28 cellular contexts compared by ENCODE assay signal in the genomic region with DNA sequence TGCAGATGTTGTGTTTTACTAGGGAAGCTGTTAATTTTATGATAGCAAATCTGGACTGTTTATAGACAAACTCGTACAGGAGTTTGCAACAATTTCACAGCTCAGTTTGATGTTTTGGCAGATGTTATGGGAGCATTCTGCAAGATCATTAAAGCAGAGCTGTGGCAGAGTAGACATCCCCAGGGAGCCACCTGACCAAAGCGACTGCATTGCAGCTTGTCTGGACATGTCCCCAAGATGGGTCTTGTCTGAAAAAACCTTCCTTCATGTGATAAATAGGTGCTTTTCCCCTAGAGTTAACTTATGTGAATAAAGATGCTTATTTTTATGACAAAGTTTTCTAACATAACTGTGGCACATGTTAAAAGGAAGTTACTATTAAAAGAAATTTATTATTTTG.
A peak's percentile ranks its signal among the peaks of the same experiment; 100 is the strongest.
DNase-seq lines count a peak whose midpoint lies in the region; ATAC-seq and TF ChIP-seq lines count a peak whose summit lies in the region.
"Had no signal": no experiment of that assay in that cellular context is flagged by ENCODE, and none has a peak within 500 bp of the region (broad histone marks: within the 10 kb centered on the region; RNA-seq: fewer than 3 reads in every experiment).

No MANE protein-coding gene starts in this region.

- H3K27ac ChIP-seq in GM23338 (ENCODE audit: low read depth) (no peak overlapping the region), endodermal cell (ENCODE audit: low read depth, low read length) (no peak overlapping the region)
- H3K27ac ChIP-seq: GM23248, HL-60, SJSA1 had no signal

- H3K27me3 ChIP-seq in GM23338 (ENCODE audit: insufficient read depth), result no peaks in the 10 kb centered on the region
- no peaks in the 10 kb centered on the region for H3K27me3 ChIP-seq in endodermal cell (ENCODE audit: control insufficient read depth, insufficient read depth, low read length, poor library complexity, severe bottlenecking)
- H3K27me3 ChIP-seq: BE2C, SJSA1 had no signal

- H3K4me1 ChIP-seq in GM23338 (ENCODE audit: insufficient read depth) (no peaks in the 10 kb centered on the region), endodermal cell (ENCODE audit: control insufficient read depth, insufficient read depth, low read length) (no peaks in the 10 kb centered on the region)
- H3K4me1 ChIP-seq: BE2C, HAP-1, SJSA1 had no signal

- peak overlapping the region; percentile 56 for H2AFZ ChIP-seq in GM23338
- H2AFZ ChIP-seq: GM23248 had no signal

- H3K4me3 Mint-ChIP-seq in GM23338 (no peak overlapping the region), glutamatergic neuron (ENCODE audit: unreplicated experiment) (no peak overlapping the region), endodermal cell (no peak overlapping the region)
- H3K4me3 Mint-ChIP-seq: CD4-positive, CD25-positive, alpha-beta regulatory T cell; HFFc6; IgD-negative memory B cell had no signal

- DNase-seq in NCI-H1105 treated with DMSO at 0.1 percent for 48 hours (lab: John Stamatoyannopoulos, UW) (peak; percentile 25), NCI-H1105 (lab: John Stamatoyannopoulos, UW) (no peak), GM23338 (ENCODE audit: low spot score) (no peak), NCI-H2171 treated with DMSO at 0.1 percent for 48 hours (lab: John Stamatoyannopoulos, UW) (peak; percentile 79), glutamatergic neuron (peak; percentile 21), inferior parietal cortex (ENCODE audit: extremely low spot score) (no peak), endodermal cell (no peak)
- DNase-seq: 8988T; ACHN; BE2C; CD4-positive, CD25-positive, alpha-beta regulatory T cell; DMS53; EL; GDM1; GM23248; HFFc6; NCI-H1092; NCI-H1436 treated with DMSO at 0.1 percent for 48 hours; NCI-H187 treated with DMSO at 0.1 percent for 48 hours; NCI-H2227 treated with DMSO at 0.1 percent for 48 hours; NCI-H526 treated with DMSO at 0.1 percent for 48 hours; Right ventricle myocardium superior; RPMI8226 had no signal

- H3K79me2 ChIP-seq in GM23338 (replicated peaks; ENCODE audit: insufficient read depth), result no peaks in the 10 kb centered on the region

- peaks cover 4% of the 10 kb centered on the region; the same call in 2 of the 3 replicates for H3K4me1 Mint-ChIP-seq in GM23338
- H3K4me1 Mint-ChIP-seq in glutamatergic neuron (ENCODE audit: low read depth, unreplicated experiment), result no peaks in the 10 kb centered on the region
- H3K4me1 Mint-ChIP-seq in endodermal cell, result peaks cover 4% of the 10 kb centered on the region
- H3K4me1 Mint-ChIP-seq: CD4-positive, CD25-positive, alpha-beta regulatory T cell; IgD-negative memory B cell had no signal

- ATAC-seq in GM23338 (no peak), HG03460 (IDR thresholded peaks at IDR 0.05; ENCODE audit: unreplicated experiment) (no peak)

- no peak overlapping the region for H3K9ac ChIP-seq in endodermal cell (ENCODE audit: extremely low read depth, low read length, poor library complexity, severe bottlenecking)
- H3K9ac ChIP-seq: GM23248 had no signal

- no peak overlapping the region for H3K4me2 ChIP-seq in GM23338

- no peaks in the 10 kb centered on the region for H4K20me1 ChIP-seq in GM23338 (replicated peaks; ENCODE audit: insufficient read depth)

- H3K27ac Mint-ChIP-seq in GM23338, result no peak overlapping the region
- no peak overlapping the region for H3K27ac Mint-ChIP-seq in glutamatergic neuron (ENCODE audit: unreplicated experiment)
- no peak overlapping the region for H3K27ac Mint-ChIP-seq in endodermal cell
- H3K27ac Mint-ChIP-seq: CD4-positive, CD25-positive, alpha-beta regulatory T cell; HFFc6; IgD-negative memory B cell had no signal

- WGBS in endodermal cell (ENCODE audit: insufficient coverage in 1 of 2, insufficient read length in 1 of 2), 2 experiments, result 93 to 100% methylated on average over 1 to 2 of the region's 2 CpGs

- TF ChIP-seq CTCF in GM23338 (conservative IDR thresholded peaks at IDR 0.05; ENCODE audit: low read depth in 2 of 2), result no peak
- no peak for TF ChIP-seq CTCF in glutamatergic neuron (IDR thresholded peaks at IDR 0.05; ENCODE audit: partially characterized antibody, unreplicated experiment)
- TF ChIP-seq CTCF in endodermal cell (conservative IDR thresholded peaks at IDR 0.05), result no peak

- H3K9me3 Mint-ChIP-seq in GM23338 (peaks cover 7% of the 10 kb centered on the region; the same call in 2 of the 3 replicates), glutamatergic neuron (ENCODE audit: unreplicated experiment) (peaks cover 2% of the 10 kb centered on the region), endodermal cell (peaks cover 12% of the 10 kb centered on the region)

- H3K36me3 ChIP-seq in GM23338 (ENCODE audit: insufficient read depth) (no peaks in the 10 kb centered on the region), endodermal cell (ENCODE audit: control insufficient read depth, insufficient read depth, low read length) (no peaks in the 10 kb centered on the region)
- H3K36me3 ChIP-seq: BE2C, HAP-1, SJSA1 had no signal

- no peaks in the 10 kb centered on the region for H3F3A ChIP-seq in GM23338 (replicated peaks; ENCODE audit: low read depth)

- peaks cover 3% of the 10 kb centered on the region for H3K27me3 Mint-ChIP-seq in GM23338 (ENCODE audit: insufficient read depth, low read depth, poor library complexity)
- H3K27me3 Mint-ChIP-seq in glutamatergic neuron (ENCODE audit: unreplicated experiment), result no peaks in the 10 kb centered on the region
- H3K27me3 Mint-ChIP-seq in endodermal cell (ENCODE audit: insufficient read depth), result peaks cover 3% of the 10 kb centered on the region
- H3K27me3 Mint-ChIP-seq: CD4-positive, CD25-positive, alpha-beta regulatory T cell had no signal

- H3K9me2 ChIP-seq in GM23338 (ENCODE audit: insufficient read depth), result peaks cover 5% of the 10 kb centered on the region

- H3K36me3 Mint-ChIP-seq in GM23338 (ENCODE audit: low read depth), result peaks cover 5% of the 10 kb centered on the region; the same call in 1 of the 3 replicates
- H3K36me3 Mint-ChIP-seq in glutamatergic neuron (ENCODE audit: unreplicated experiment), result peaks cover 6% of the 10 kb centered on the region
- peaks cover 2% of the 10 kb centered on the region for H3K36me3 Mint-ChIP-seq in endodermal cell (ENCODE audit: low read depth)
- H3K36me3 Mint-ChIP-seq: CD4-positive, CD25-positive, alpha-beta regulatory T cell; IgD-negative memory B cell had no signal

- H3K9me3 ChIP-seq in endodermal cell (ENCODE audit: control insufficient read depth, low read length), result peaks cover 5% of the 10 kb centered on the region
- H3K9me3 ChIP-seq: BE2C, HAP-1, SJSA1 had no signal

- no peak overlapping the region for H3K4me3 ChIP-seq in GM23338
- H3K4me3 ChIP-seq in endodermal cell (ENCODE audit: low read length), result no peak overlapping the region
- H3K4me3 ChIP-seq: GM23248, HAP-1, SJSA1 had no signal

TF ChIP-seq in GM23338, 12 proteins besides CTCF, POLR2A, EP300 and RAD21 (continues in another document):
- TF ChIP-seq ZNF114 (CRISPR knock-in tag; IDR thresholded peaks at IDR 0.05), result no peak

Comparison
In these comparisons a context has a peak if more than half of its experiments do, and no peak if none do; other contexts are left out.
1. DNase-seq: peak in NCI-H1105 treated with DMSO at 0.1 percent for 48 hours (single experiment), NCI-H2171 treated with DMSO at 0.1 percent for 48 hours (single experiment) and glutamatergic neuron (single experiment); none in NCI-H1105 (single experiment), GM23338 (single experiment), inferior parietal cortex (single experiment) and endodermal cell (single experiment).